ENCODE assay signal across 16 cellular contexts in genomic region chr11:130945945-130946344, GRCh38. TPM values are rescaled to one million over a fixed set of nuclear protein-coding genes. Genes with fewer than 3 reads are reported as not detected.
DNase-seq lines count a peak whose midpoint lies in the region; ATAC-seq and TF ChIP-seq lines count a peak whose summit lies in the region.
"Had no signal": no experiment of that assay in that cellular context is flagged by ENCODE, and none has a peak within 500 bp of the region (broad histone marks: within the 10 kb centered on the region; RNA-seq: fewer than 3 reads in every experiment).

No MANE protein-coding gene starts in this region.

- no peaks in the 10 kb centered on the region for H3K4me1 ChIP-seq in CD8-positive, alpha-beta T cell (ENCODE audit: insufficient read depth, low read length)
- H3K4me1 ChIP-seq: thyroid gland had no signal

- DNase-seq in Daoy (ENCODE audit: low read depth) (peak; percentile 85), amniotic stem cell (lab: John Stamatoyannopoulos, UW) (peak; percentile 44), head of caudate nucleus (peak in 25 of 42 donors; percentile 4 to 65 (median 24)), posterior vena cava (ENCODE audit: low spot score) (peak; percentile 91), NCI-H69 (lab: John Stamatoyannopoulos, UW) (no peak)
- DNase-seq in CD8-positive, alpha-beta T cell = no peak
- DNase-seq: Calu3; esophagus squamous epithelium; NCI-H1436; stimulated activated CD4-positive, alpha-beta T cell treated with anti-CD3 and anti-CD28 coated beads, Interleukin-2, amount 100 ng/mL, for 48 hours had no signal

- no peak overlapping the region for H3K4me3 Mint-ChIP-seq in CD8-positive, alpha-beta T cell
- H3K4me3 Mint-ChIP-seq: activated naive CD8-positive, alpha-beta T cell had no signal

- no peak for ATAC-seq in CD8-positive, alpha-beta T cell
- ATAC-seq in GM21825 (IDR thresholded peaks at IDR 0.05; ENCODE audit: unreplicated experiment) = no peak
- no peak for ATAC-seq in HG02970 (IDR thresholded peaks at IDR 0.05; ENCODE audit: low FRiP score, unreplicated experiment)
- ATAC-seq: activated CD4-positive, CD25-positive, alpha-beta regulatory T cell treated with anti-CD3 and anti-CD28 coated beads, Interleukin-2, amount 50 U/mL, for 24 hours; HCT116 had no signal

- CTCF ChIA-PET in CD8-positive, alpha-beta T cell (lab: Charles Lee) = no interaction called here

- H3K27me3 ChIP-seq in CD8-positive, alpha-beta T cell (ENCODE audit: insufficient read depth, low read length) = no peaks in the 10 kb centered on the region
- H3K27me3 ChIP-seq: esophagus squamous epithelium, thyroid gland had no signal

- H3K27ac ChIP-seq in CD8-positive, alpha-beta T cell (ENCODE audit: low read depth, low read length) = no peak overlapping the region
- H3K27ac ChIP-seq: esophagus squamous epithelium, thyroid gland had no signal

- no peak for TF ChIP-seq CTCF in CD8-positive, alpha-beta T cell (IDR thresholded peaks at IDR 0.05)

- H3K36me3 ChIP-seq in CD8-positive, alpha-beta T cell (ENCODE audit: insufficient read depth, low read length) = no peaks in the 10 kb centered on the region
- H3K36me3 ChIP-seq: esophagus squamous epithelium, thyroid gland had no signal

- intact Hi-C loops in head of caudate nucleus (cut with DNase I) = no loop called here
- intact Hi-C loops in posterior vena cava (cut with DNase I) = loop anchor here in 1 of 2 donors (5.0 kb wide), 1 partner anchor 676 kb away; no protein-coding TSS in a partner anchor
- intact Hi-C loops in CD8-positive, alpha-beta T cell (cut with DNase I, micrococcal nuclease) = no loop called here

- H3K27me3 Mint-ChIP-seq in CD8-positive, alpha-beta T cell (ENCODE audit: low read depth) = peaks cover 17% of the 10 kb centered on the region

- no peak overlapping the region for H3K27ac Mint-ChIP-seq in CD8-positive, alpha-beta T cell
- H3K27ac Mint-ChIP-seq: activated naive CD8-positive, alpha-beta T cell had no signal

- no peaks in the 10 kb centered on the region for H3K9me3 Mint-ChIP-seq in CD8-positive, alpha-beta T cell

- H3K36me3 Mint-ChIP-seq in CD8-positive, alpha-beta T cell = no peaks in the 10 kb centered on the region
- H3K36me3 Mint-ChIP-seq: activated naive CD8-positive, alpha-beta T cell had no signal

- POLR2A ChIA-PET in CD8-positive, alpha-beta T cell (lab: Charles Lee) = no interaction called here

- H3K4me1 Mint-ChIP-seq in CD8-positive, alpha-beta T cell (ENCODE audit: low read depth) = peaks cover 7% of the 10 kb centered on the region

- H3K4me3 ChIP-seq in CD8-positive, alpha-beta T cell (ENCODE audit: low read depth, low read length) = no peak overlapping the region
- H3K4me3 ChIP-seq: esophagus squamous epithelium, thyroid gland had no signal

- H3K9me3 ChIP-seq in CD8-positive, alpha-beta T cell (ENCODE audit: low read length) = no peaks in the 10 kb centered on the region
- H3K9me3 ChIP-seq: esophagus squamous epithelium, thyroid gland had no signal

RNA-seq across cellular contexts. Expression of gene SNX19, which starts 29.7 kb away (rescaled TPM):
- total RNA-seq in Daoy (2014; rRNA removed; shearing (Covaris generic)) = 33.1 and 43.3 TPM in 2 replicates
- 10 to 100 TPM; 43.9 to 62.1 TPM for total RNA-seq in posterior vena cava
- 10 to 100 TPM; 31.7 to 36.7 TPM for total RNA-seq in CD8-positive, alpha-beta T cell

Comparison
In these comparisons a context has a peak if more than half of its experiments do, and no peak if none do; other contexts are left out.
1. DNase-seq: peak in Daoy (single experiment), amniotic stem cell (single experiment), head of caudate nucleus (25 of 42) and posterior vena cava (single experiment); none in CD8-positive, alpha-beta T cell (0 of 7) and NCI-H69 (single experiment).